22 cellular contexts compared by ENCODE assay signal in genomic region chr9:135865531-135865930, GRCh38.
"Had no signal": no experiment of that assay in that cellular context is flagged by ENCODE, and none has a peak within 500 bp of the region (broad histone marks: within the 10 kb centered on the region; RNA-seq: fewer than 3 reads in every experiment).

No MANE protein-coding gene starts in this region.

- H3K36me3 ChIP-seq: cardiac muscle cell, vagina had no signal

- H3K27me3 Mint-ChIP-seq: activated naive CD8-positive, alpha-beta T cell; dendritic cell treated with granulocyte-macrophage colony-stimulating factor and Interleukin-4, amounts not matched to agents 40 ng/mL and 50 ng/mL, for 4 days had no signal

- H3K27ac Mint-ChIP-seq: activated naive CD8-positive, alpha-beta T cell; dendritic cell treated with granulocyte-macrophage colony-stimulating factor and Interleukin-4, amounts not matched to agents 40 ng/mL and 50 ng/mL, for 4 days; stimulated activated effector memory CD8-positive, alpha-beta T cell treated with anti-CD3 and anti-CD28 coated beads, Interleukin-12 subunit alpha, Interleukin-12 subunit beta, amount 100 ng/mL, for 72 hours had no signal

- H3K27me3 ChIP-seq: cardiac muscle cell, esophagus squamous epithelium, foreskin keratinocyte, right lobe of liver, stomach, vagina had no signal

- H3K9me3 Mint-ChIP-seq: dendritic cell treated with granulocyte-macrophage colony-stimulating factor and Interleukin-4, amounts not matched to agents 40 ng/mL and 50 ng/mL, for 4 days; nephron; stimulated activated effector memory CD8-positive, alpha-beta T cell treated with anti-CD3 and anti-CD28 coated beads, Interleukin-12 subunit alpha, Interleukin-12 subunit beta, amount 100 ng/mL, for 72 hours had no signal

- H3K27ac ChIP-seq: cardiac muscle cell, esophagus squamous epithelium, foreskin keratinocyte, psoas muscle, right lobe of liver, stomach, vagina had no signal

- DNase-seq: activated CD4-positive, alpha-beta T cell treated with anti-CD3 and anti-CD28 coated beads for 1 hour; activated gamma-delta T cell treated with Interleukin-2 at 50 U/mL for 16 hours; amniotic stem cell; effector CD8-positive, alpha-beta T cell; esophagus squamous epithelium; foreskin keratinocyte; hippocampal formation; midbrain; psoas muscle; right lobe of liver; stimulated activated CD4-positive, alpha-beta T cell treated with anti-CD3 and anti-CD28 coated beads, Interleukin-4, amount 100 ng/mL, for 24 hours; stomach; T-helper 1 cell; T1000; trophoblast cell had no signal

- H3K4me3 ChIP-seq: cardiac muscle cell, esophagus squamous epithelium, lung, psoas muscle, right lobe of liver, stomach, vagina had no signal

- H3K4me3 Mint-ChIP-seq: activated naive CD8-positive, alpha-beta T cell; dendritic cell treated with granulocyte-macrophage colony-stimulating factor and Interleukin-4, amounts not matched to agents 40 ng/mL and 50 ng/mL, for 4 days; nephron; stimulated activated effector memory CD8-positive, alpha-beta T cell treated with anti-CD3 and anti-CD28 coated beads, Interleukin-12 subunit alpha, Interleukin-12 subunit beta, amount 100 ng/mL, for 72 hours had no signal

- H3K4me1 ChIP-seq: foreskin keratinocyte, right lobe of liver, vagina had no signal

- ATAC-seq: foreskin keratinocyte; psoas muscle; right lobe of liver; stimulated activated effector memory CD8-positive, alpha-beta T cell treated with anti-CD3 and anti-CD28 coated beads, Interleukin-12 subunit alpha, Interleukin-12 subunit beta, amount 100 ng/mL, for 72 hours had no signal

- H3K9me3 ChIP-seq: esophagus squamous epithelium, psoas muscle, right lobe of liver, stomach, vagina had no signal
